22 cellular contexts compared by ENCODE assay signal in genomic region chr9:90515550-90515949, GRCh38.
DNase-seq lines count a peak whose midpoint lies in the region; ATAC-seq lines count a peak whose summit lies in the region.
"Had no signal": no experiment of that assay in that cellular context is flagged by ENCODE, and none has a peak within 500 bp of the region (broad histone marks: within the 10 kb centered on the region; RNA-seq: fewer than 3 reads in every experiment).

No MANE protein-coding gene starts in this region.

- H3K4me1 Mint-ChIP-seq in activated CD8-positive, alpha-beta memory T cell treated with anti-CD3 and anti-CD28 coated beads, Interleukin-2, amount 10 ng/mL, durations not matched to agents 7 days and 5 days = no peaks in the 10 kb centered on the region
- H3K4me1 Mint-ChIP-seq: activated naive CD8-positive, alpha-beta T cell treated with anti-CD3 and anti-CD28 coated beads for 36 hours had no signal

- no peak overlapping the region for H3K27ac Mint-ChIP-seq in activated CD8-positive, alpha-beta memory T cell treated with anti-CD3 and anti-CD28 coated beads, Interleukin-2, amount 10 ng/mL, durations not matched to agents 7 days and 5 days
- H3K27ac Mint-ChIP-seq: activated naive CD8-positive, alpha-beta T cell treated with anti-CD3 and anti-CD28 coated beads for 36 hours; activated T-helper 2 cell treated with anti-CD3 and anti-CD28 coated beads, Interferon-gamma antibody, Interleukin-2, Interleukin-4, amounts not matched to agents 10 μg/mL and 5 μg/mL and 100 μg/mL, durations not matched to agents 14 hours and 24 hours and 36 hours; HFFc6 had no signal

- H3K27me3 Mint-ChIP-seq in activated CD8-positive, alpha-beta memory T cell treated with anti-CD3 and anti-CD28 coated beads, Interleukin-2, amount 10 ng/mL, durations not matched to agents 7 days and 5 days = peaks cover 16% of the 10 kb centered on the region

- no peaks in the 10 kb centered on the region for H3K36me3 Mint-ChIP-seq in activated CD8-positive, alpha-beta memory T cell treated with anti-CD3 and anti-CD28 coated beads, Interleukin-2, amount 10 ng/mL, durations not matched to agents 7 days and 5 days
- H3K36me3 Mint-ChIP-seq: activated naive CD8-positive, alpha-beta T cell treated with anti-CD3 and anti-CD28 coated beads for 36 hours had no signal

- H3K9me3 Mint-ChIP-seq in activated CD8-positive, alpha-beta memory T cell treated with anti-CD3 and anti-CD28 coated beads, Interleukin-2, amount 10 ng/mL, durations not matched to agents 7 days and 5 days (ENCODE audit: low read depth) = no peaks in the 10 kb centered on the region
- H3K9me3 Mint-ChIP-seq: activated naive CD8-positive, alpha-beta T cell treated with anti-CD3 and anti-CD28 coated beads for 36 hours; activated T-helper 2 cell treated with anti-CD3 and anti-CD28 coated beads, Interferon-gamma antibody, Interleukin-2, Interleukin-4, amounts not matched to agents 10 μg/mL and 5 μg/mL and 100 μg/mL, durations not matched to agents 14 hours and 24 hours and 36 hours had no signal

- DNase-seq in NOMO-1 treated with dmso at 0.1 percent for 144 hours (lab: John Stamatoyannopoulos, UW; ENCODE audit: unreplicated experiment) = peak; percentile 69
- DNase-seq in superior temporal gyrus (ENCODE audit: extremely low spot score) = peak; percentile 53
- DNase-seq in NCI-H524 treated with DMSO at 0.1 percent for 48 hours (lab: John Stamatoyannopoulos, UW) = no peak
- no peak for DNase-seq in NCI-H2196 (lab: John Stamatoyannopoulos, UW; ENCODE audit: unreplicated experiment)
- no peak for DNase-seq in activated CD8-positive, alpha-beta memory T cell treated with anti-CD3 and anti-CD28 coated beads, Interleukin-2, amount 10 ng/mL, durations not matched to agents 7 days and 5 days
- DNase-seq: activated CD8-positive, alpha-beta memory T cell treated with anti-CD3 and anti-CD28 coated beads, Interleukin-2, amount 50 U/mL, for 4 hours; activated naive CD8-positive, alpha-beta T cell treated with anti-CD3 and anti-CD28 coated beads for 36 hours; AML-193; DMS79 treated with DMSO at 0.1 percent for 48 hours; HFFc6; IMR-90; left cardiac atrium; mesenchymal stem cell; NCI-H1436 treated with DMSO at 0.1 percent for 48 hours; NCI-H526; small intestine; stimulated activated naive CD8-positive, alpha-beta T cell treated with anti-CD3 and anti-CD28 coated beads, Interleukin-15, Interleukin-2, amounts not matched to agents 100 U/mL and 50 U/mL, for 24 hours; T-helper 2 cell; thyroid gland had no signal

- CTCF ChIA-PET in activated CD8-positive, alpha-beta memory T cell treated with anti-CD3 and anti-CD28 coated beads, Interleukin-2, amount 10 ng/mL, durations not matched to agents 7 days and 5 days (lab: Charles Lee) = no interaction called here

- ATAC-seq in GM19035 (IDR thresholded peaks at IDR 0.05; ENCODE audit: unreplicated experiment) = peak; percentile 53
- ATAC-seq in HG02870 (IDR thresholded peaks at IDR 0.05; ENCODE audit: unreplicated experiment) = peak; percentile 62
- no peak for ATAC-seq in activated CD8-positive, alpha-beta memory T cell treated with anti-CD3 and anti-CD28 coated beads, Interleukin-2, amount 10 ng/mL, durations not matched to agents 7 days and 5 days
- ATAC-seq: left cardiac atrium; stimulated activated naive CD8-positive, alpha-beta T cell treated with anti-CD3 and anti-CD28 coated beads, Interleukin-15, Interleukin-2, amounts not matched to agents 100 U/mL and 50 U/mL, for 24 hours had no signal

- H3K4me3 Mint-ChIP-seq in activated CD8-positive, alpha-beta memory T cell treated with anti-CD3 and anti-CD28 coated beads, Interleukin-2, amount 10 ng/mL, durations not matched to agents 7 days and 5 days = no peak overlapping the region
- H3K4me3 Mint-ChIP-seq: activated naive CD8-positive, alpha-beta T cell treated with anti-CD3 and anti-CD28 coated beads for 36 hours; HFFc6 had no signal

Comparison
In these comparisons a context has a peak if more than half of its experiments do, and no peak if none do; other contexts are left out.
1. DNase-seq: peak in NOMO-1 treated with dmso at 0.1 percent for 144 hours (single experiment) and superior temporal gyrus (single experiment); none in NCI-H524 treated with DMSO at 0.1 percent for 48 hours (single experiment), NCI-H2196 (single experiment) and activated CD8-positive, alpha-beta memory T cell treated with anti-CD3 and anti-CD28 coated beads, Interleukin-2, amount 10 ng/mL, durations not matched to agents 7 days and 5 days (single experiment).